Comparison of ENCODE assay signal across 10 cellular contexts in genomic region chr10:70283445-70284399, GRCh38. TPM values are rescaled to one million over a fixed set of nuclear protein-coding genes. Genes with fewer than 3 reads are reported as not detected.
DNase-seq lines count a peak whose midpoint lies in the region; ATAC-seq and TF ChIP-seq lines count a peak whose summit lies in the region.
"Had no signal": no experiment of that assay in that cellular context is flagged by ENCODE, and none has a peak within 500 bp of the region (broad histone marks: within the 10 kb centered on the region; RNA-seq: fewer than 3 reads in every experiment).

Gene NPFFR1, minus strand, starts transcription at chr10:70284004. Its CDS starts 328 bp downstream, at chr10:70283676.

- H3K4me2 ChIP-seq in neural progenitor cell (peak within 1 kb of the TSS; percentile 96), GM23248 (ENCODE audit: unreplicated experiment) (no peak within 1 kb of the TSS)

- H3K36me3 ChIP-seq in neural progenitor cell (no peaks in the 10 kb centered on the region), GM23248 (ENCODE audit: low read depth) (no peaks in the 10 kb centered on the region)

- no peaks in the 10 kb centered on the region for H3K79me2 ChIP-seq in neural progenitor cell (ENCODE audit: low read depth)
- no peaks in the 10 kb centered on the region for H3K79me2 ChIP-seq in GM23248 (ENCODE audit: insufficient read depth)

- WGBS in GM23248 (ENCODE audit: low coverage in 1 of 2, low lambda C conversion rate in 2 of 2, missing lambda C conversion rate in 2 of 2), 2 experiments: 26 to 56% methylated on average over 17 to 59 of the region's 63 CpGs

- H3K4me1 ChIP-seq in neural progenitor cell (no peaks in the 10 kb centered on the region), GM23248 (ENCODE audit: insufficient read depth) (no peaks in the 10 kb centered on the region)

- H3K36me3 Mint-ChIP-seq in CD14-positive monocyte (peaks cover 5 to 9% of the 10 kb centered on the region in 2 donors), glutamatergic neuron (ENCODE audit: unreplicated experiment) (peaks cover 6% of the 10 kb centered on the region), neural progenitor cell (no peaks in the 10 kb centered on the region)

- H3K4me1 Mint-ChIP-seq in CD14-positive monocyte: peaks cover 66% of the 10 kb centered on the region
- peaks cover 2% of the 10 kb centered on the region for H3K4me1 Mint-ChIP-seq in glutamatergic neuron (ENCODE audit: low read depth, unreplicated experiment)
- no peaks in the 10 kb centered on the region for H3K4me1 Mint-ChIP-seq in neural progenitor cell

- peak within 1 kb of the TSS; percentile 44 to 81 for H3K4me3 Mint-ChIP-seq in CD14-positive monocyte
- H3K4me3 Mint-ChIP-seq in glutamatergic neuron (ENCODE audit: unreplicated experiment): peak within 1 kb of the TSS; percentile 61
- peak within 1 kb of the TSS; percentile 78 for H3K4me3 Mint-ChIP-seq in neural progenitor cell

- no peak within 1 kb of the TSS for H3K27ac ChIP-seq in neural progenitor cell
- H3K27ac ChIP-seq in GM23248: no peak within 1 kb of the TSS

- TF ChIP-seq CTCF in CD14-positive monocyte (IDR thresholded peaks at IDR 0.05): no peak
- TF ChIP-seq CTCF in glutamatergic neuron (IDR thresholded peaks at IDR 0.05; ENCODE audit: partially characterized antibody, unreplicated experiment): no peak
- peak; percentile 19 for TF ChIP-seq CTCF in neural progenitor cell (IDR thresholded peaks at IDR 0.05)

- in situ Hi-C loops in GM23248 (cut with MboI): no loop called here

- no peaks in the 10 kb centered on the region for H3F3A ChIP-seq in neural progenitor cell (ENCODE audit: low read depth)
- H3F3A ChIP-seq in GM23248 (ENCODE audit: insufficient read depth): no peaks in the 10 kb centered on the region

- H3K4me3 ChIP-seq in neural progenitor cell: peak within 1 kb of the TSS; percentile 57
- no peak within 1 kb of the TSS for H3K4me3 ChIP-seq in GM23248

- H3K9ac ChIP-seq in neural progenitor cell: no peak within 1 kb of the TSS
- no peak within 1 kb of the TSS for H3K9ac ChIP-seq in GM23248

- ATAC-seq in GM21786 (IDR thresholded peaks at IDR 0.05; ENCODE audit: unreplicated experiment): no peak
- no peak for ATAC-seq in HG02763 (IDR thresholded peaks at IDR 0.05; ENCODE audit: unreplicated experiment)
- ATAC-seq: activated naive CD4-positive, alpha-beta T cell treated with anti-CD3 and anti-CD28 coated beads, Interleukin-2, amount 50 U/mL, for 72 hours had no signal

- H3K9me3 ChIP-seq in neural progenitor cell (ENCODE audit: low read depth): no peaks in the 10 kb centered on the region
- no peaks in the 10 kb centered on the region for H3K9me3 ChIP-seq in GM23248 (ENCODE audit: low read depth)

- no peaks in the 10 kb centered on the region for H3K9me2 ChIP-seq in GM23248 (ENCODE audit: insufficient read depth)

- H3K27me3 Mint-ChIP-seq in CD14-positive monocyte (ENCODE audit: low read depth in 3 of 3) (peaks cover 26 to 30% (median 30%) of the 10 kb centered on the region in 3 donors), glutamatergic neuron (ENCODE audit: unreplicated experiment) (peaks cover 14% of the 10 kb centered on the region), neural progenitor cell (ENCODE audit: insufficient read depth, low read depth) (peaks cover 29% of the 10 kb centered on the region)

- H2AFZ ChIP-seq in neural progenitor cell (replicated peaks) (peak within 1 kb of the TSS; percentile 91), GM23248 (no peak within 1 kb of the TSS; the same call in 1 of the 2 replicates)

- H3K9me3 Mint-ChIP-seq in CD14-positive monocyte (peaks cover 3 to 14% (median 4%) of the 10 kb centered on the region in 7 donors), glutamatergic neuron (ENCODE audit: unreplicated experiment) (peaks cover 6% of the 10 kb centered on the region), neural progenitor cell (peaks cover 3% of the 10 kb centered on the region)
- H3K9me3 Mint-ChIP-seq: activated naive CD4-positive, alpha-beta T cell treated with anti-CD3 and anti-CD28 coated beads, Interleukin-2, amount 50 U/mL, for 72 hours had no signal

- H3K27ac Mint-ChIP-seq in CD14-positive monocyte: peak within 1 kb of the TSS in 1 of 7 donors; percentile 28
- no peak within 1 kb of the TSS for H3K27ac Mint-ChIP-seq in glutamatergic neuron (ENCODE audit: unreplicated experiment)
- H3K27ac Mint-ChIP-seq in neural progenitor cell: no peak within 1 kb of the TSS
- H3K27ac Mint-ChIP-seq: activated naive CD4-positive, alpha-beta T cell treated with anti-CD3 and anti-CD28 coated beads, Interleukin-2, amount 50 U/mL, for 72 hours had no signal

- intact Hi-C loops in CD14-positive monocyte (cut with micrococcal nuclease): no loop called here

- H3K27me3 ChIP-seq in neural progenitor cell (peaks cover 64% of the 10 kb centered on the region), GM23248 (replicated peaks; ENCODE audit: insufficient read depth) (peaks cover 39% of the 10 kb centered on the region)

- DNase-seq in CD14-positive monocyte (ENCODE audit: low spot score) (no peak), NCI-H1930 (lab: John Stamatoyannopoulos, UW) (peak; percentile 11 to 36), glutamatergic neuron (peak; percentile 32), neural progenitor cell (ENCODE audit: low spot score) (peak; percentile 81), AG20443 (ENCODE audit: low spot score) (no peak), GM23248 (no peak)
- DNase-seq: occipital lobe had no signal

- H4K20me1 ChIP-seq in neural progenitor cell (ENCODE audit: low read depth): no peaks in the 10 kb centered on the region
- H4K20me1 ChIP-seq in GM23248 (ENCODE audit: insufficient read depth): no peaks in the 10 kb centered on the region

RNA-seq across cellular contexts. Expression of gene NPFFR1, which starts in this region (rescaled TPM):
- not detected for polyA plus RNA-seq in CD14-positive monocyte
- not detected for total RNA-seq in glutamatergic neuron (ENCODE audit: unreplicated experiment)
- total RNA-seq in neural progenitor cell (ENCODE audit: low replicate concordance): 0.06 TPM in 1 of 2 replicates, not detected in the other
- not detected in 2 replicates for total RNA-seq in GM23248 (2014; rRNA removed; shearing (Covaris generic))
- polyA plus RNA-seq in GM23248 (2016; fragmentation: Nextera tagmentation; extraction: Ambion mirVana): not detected in 2 replicates
- total RNA-seq: activated naive CD4-positive, alpha-beta T cell treated with anti-CD3 and anti-CD28 coated beads, Interleukin-2, amount 50 U/mL, for 72 hours had no signal

Comparison
In these comparisons a context has a peak if more than half of its experiments do, and no peak if none do; other contexts are left out.
1. Peak in DNase-seq in glutamatergic neuron; RNA of the gene not detected or under 1 TPM.
2. Peak in DNase-seq, H3K4me3 ChIP-seq and H3K4me2 ChIP-seq in neural progenitor cell; RNA of the gene not detected or under 1 TPM.
3. DNase-seq: peak in NCI-H1930 (2 of 2); none in CD14-positive monocyte (single experiment), AG20443 (single experiment) and GM23248 (single experiment).
4. Peak in every context shown above with its lines, with median percentiles within 50 percentile points of each other: H3K4me3 Mint-ChIP-seq.